14 cellular contexts compared by ENCODE assay signal in the genomic region with DNA sequence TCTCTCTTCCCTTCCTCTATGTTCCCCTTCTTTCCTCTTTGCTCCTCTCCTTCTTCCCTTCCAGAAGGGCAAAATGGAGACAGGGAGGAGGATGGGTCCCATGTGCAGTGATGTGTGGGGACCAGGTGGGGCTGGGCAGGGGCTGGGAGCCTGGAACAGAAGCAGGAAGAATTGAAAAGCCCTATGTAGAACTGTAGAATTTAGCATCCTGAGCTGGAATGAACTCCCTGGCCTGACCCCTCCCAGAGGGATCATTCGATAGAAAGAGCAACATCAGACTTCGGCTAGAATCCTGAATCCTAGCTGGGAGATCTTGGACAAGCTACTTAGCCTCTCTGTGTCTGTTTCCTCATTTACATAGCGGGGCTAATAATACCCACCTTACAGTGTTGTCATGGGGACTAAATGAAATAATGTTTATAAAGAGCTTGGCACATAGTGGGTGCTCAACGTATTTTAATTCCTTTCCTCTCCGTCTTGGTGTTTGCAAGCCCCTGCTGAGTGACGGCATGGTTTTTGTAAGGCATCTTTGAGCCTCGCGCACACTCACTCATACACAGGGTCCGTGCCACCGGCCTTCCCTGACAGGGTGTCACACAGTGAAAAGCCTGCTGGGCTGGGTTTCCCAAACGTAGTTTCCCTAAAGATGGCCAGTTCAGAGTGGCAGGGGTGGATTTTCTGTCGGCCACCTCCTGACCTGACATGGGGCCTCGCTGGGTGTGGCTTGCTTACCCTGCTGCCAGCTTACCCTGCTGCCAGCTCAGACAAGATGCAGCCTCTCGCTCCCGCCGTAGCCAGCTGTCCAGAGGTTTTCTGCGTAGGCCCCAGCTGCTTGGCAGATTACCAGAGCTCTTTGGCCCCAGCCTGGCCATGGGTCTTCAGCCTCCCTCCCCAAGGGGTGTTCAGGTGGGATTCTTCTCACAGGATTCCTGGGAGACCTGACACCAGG. TPM values are rescaled to one million over a fixed set of nuclear protein-coding genes. Genes with fewer than 3 reads are reported as not detected.
DNase-seq lines count a peak whose midpoint lies in the region; ATAC-seq and TF ChIP-seq lines count a peak whose summit lies in the region.
"Had no signal": no experiment of that assay in that cellular context is flagged by ENCODE, and none has a peak within 500 bp of the region (broad histone marks: within the 10 kb centered on the region; RNA-seq: fewer than 3 reads in every experiment).

No MANE protein-coding gene starts in this region.

- no peaks in the 10 kb centered on the region for H3K36me3 Mint-ChIP-seq in chondrocyte (ENCODE audit: low read depth)
- H3K36me3 Mint-ChIP-seq in stimulated activated naive B cell treated with anti-CD40 and anti-IgM and Interleukin-4, amounts not matched to agents 10 μg/mL and 1 μg/mL and 100 μg/mL, for 72 hours: no peaks in the 10 kb centered on the region

- H3K4me1 ChIP-seq in heart right ventricle (peaks cover 11 to 71% (median 57%) of the 10 kb centered on the region in 9 donors), muscle layer of duodenum (ENCODE audit: control insufficient read depth in 1 of 2, insufficient read depth in 2 of 2, low read length in 2 of 2) (peaks cover 5 to 35% of the 10 kb centered on the region in 2 donors), aorta (ENCODE audit: control insufficient read depth in 1 of 2, insufficient read depth in 2 of 2, low read length in 2 of 2) (no peaks in the 10 kb centered on the region)

- TF ChIP-seq CTCF in heart right ventricle (IDR thresholded peaks at IDR 0.05) (no peak), chondrocyte (IDR thresholded peaks at IDR 0.05) (no peak)

- 48 to 57% methylated on average over 17 of the region's 17 CpGs for WGBS in heart right ventricle, 2 donors
- WGBS in aorta, 2 donors: 65 to 74% methylated on average over 17 of the region's 17 CpGs

- H3K27me3 ChIP-seq in heart right ventricle: peaks cover 0 to 51% (median 18%) of the 10 kb centered on the region in 7 donors
- peaks cover 13% of the 10 kb centered on the region for H3K27me3 ChIP-seq in muscle layer of duodenum (ENCODE audit: low read depth, low read length)
- no peaks in the 10 kb centered on the region for H3K27me3 ChIP-seq in aorta (ENCODE audit: control insufficient read depth in 1 of 2, insufficient read depth in 2 of 2, low read length in 1 of 2)

- ATAC-seq in heart right ventricle (peak in 3 of 8 donors; percentile 12 to 25 (median 21)), Right ventricle myocardium superior (ENCODE audit: poor library complexity) (no peak), aorta (ENCODE audit: low FRiP score) (no peak), HG03521 (IDR thresholded peaks at IDR 0.05; ENCODE audit: unreplicated experiment) (no peak)
- no peak for ATAC-seq in stimulated activated naive B cell treated with anti-CD40 and anti-IgM and Interleukin-4, amounts not matched to agents 10 μg/mL and 1 μg/mL and 100 μg/mL, for 72 hours (replicated peaks)

- peak overlapping the region; percentile 92 for H3K27ac Mint-ChIP-seq in chondrocyte (ENCODE audit: unreplicated experiment)
- H3K27ac Mint-ChIP-seq in stimulated activated naive B cell treated with anti-CD40 and anti-IgM and Interleukin-4, amounts not matched to agents 10 μg/mL and 1 μg/mL and 100 μg/mL, for 72 hours: no peak overlapping the region

- H3K9me3 ChIP-seq in heart right ventricle: no peaks in the 10 kb centered on the region
- H3K9me3 ChIP-seq in muscle layer of duodenum (ENCODE audit: control insufficient read depth in 1 of 2, low read length in 2 of 2): no peaks in the 10 kb centered on the region
- H3K9me3 ChIP-seq in aorta (ENCODE audit: control insufficient read depth, low read length): no peaks in the 10 kb centered on the region
- H3K9me3 ChIP-seq: SJSA1 had no signal

- H3K36me3 ChIP-seq in heart right ventricle (no peaks in the 10 kb centered on the region), muscle layer of duodenum (ENCODE audit: control insufficient read depth in 1 of 2, insufficient read depth in 2 of 2, low read length in 2 of 2) (no peaks in the 10 kb centered on the region), aorta (ENCODE audit: control insufficient read depth in 1 of 2, insufficient read depth in 2 of 2, low read length in 1 of 2) (no peaks in the 10 kb centered on the region)
- H3K36me3 ChIP-seq: SJSA1 had no signal

- peak overlapping the region; percentile 46 for H3K4me3 Mint-ChIP-seq in chondrocyte (ENCODE audit: unreplicated experiment)
- H3K4me3 Mint-ChIP-seq in stimulated activated naive B cell treated with anti-CD40 and anti-IgM and Interleukin-4, amounts not matched to agents 10 μg/mL and 1 μg/mL and 100 μg/mL, for 72 hours: peak overlapping the region in 1 of 2 donors; percentile 8

- intact Hi-C loops in heart right ventricle (cut with DNase I) (loop anchor here in 8 of 10 donors (2.0 to 10.0 kb wide), 7 partner anchors 60 to 245 kb away; no protein-coding TSS in a partner anchor), Right ventricle myocardium superior (cut with DNase I) (loop anchor here (2.0 kb wide), 1 partner anchor 65 kb away; no protein-coding TSS in a partner anchor), aorta (cut with DNase I) (loop anchor here (5.0 kb wide), 2 partner anchors 60 to 65 kb away; no protein-coding TSS in a partner anchor)

- DNase-seq in heart right ventricle (no peak), Right ventricle myocardium superior (no peak), chondrocyte (ENCODE audit: low spot score) (no peak), aorta (no peak), HuH-7.5 (ENCODE audit: low spot score) (no peak)
- DNase-seq in stimulated activated naive B cell treated with anti-CD40 and anti-IgM and Interleukin-4, amounts not matched to agents 10 μg/mL and 1 μg/mL and 100 μg/mL, for 72 hours: no peak
- DNase-seq: activated naive CD4-positive, alpha-beta T cell treated with Interleukin-2 at 50 U/mL for 16 hours; NCI-H510A; stimulated activated CD8-positive, alpha-beta memory T cell treated with anti-CD3 and anti-CD28 coated beads, Interleukin-4, amount 100 ng/mL, for 48 hours had no signal

- H3K27ac ChIP-seq in heart right ventricle (peak overlapping the region in 6 of 10 donors; percentile 15 to 90 (median 72)), muscle layer of duodenum (ENCODE audit: low read length) (peak overlapping the region; percentile 32), aorta (ENCODE audit: low read depth in 1 of 2, low read length in 2 of 2) (peak overlapping the region; percentile 10 to 72)
- H3K27ac ChIP-seq: epithelial cell of prostate, SJSA1, VCaP had no signal

- peaks cover 76% of the 10 kb centered on the region for H3K4me1 Mint-ChIP-seq in chondrocyte (ENCODE audit: low read depth)
- H3K4me1 Mint-ChIP-seq in stimulated activated naive B cell treated with anti-CD40 and anti-IgM and Interleukin-4, amounts not matched to agents 10 μg/mL and 1 μg/mL and 100 μg/mL, for 72 hours: peaks cover 18 to 34% of the 10 kb centered on the region in 2 donors

- no peaks in the 10 kb centered on the region for H3K9me3 Mint-ChIP-seq in chondrocyte (ENCODE audit: low read depth)
- H3K9me3 Mint-ChIP-seq in stimulated activated naive B cell treated with anti-CD40 and anti-IgM and Interleukin-4, amounts not matched to agents 10 μg/mL and 1 μg/mL and 100 μg/mL, for 72 hours: no peaks in the 10 kb centered on the region

- no peaks in the 10 kb centered on the region for H3K27me3 Mint-ChIP-seq in chondrocyte (ENCODE audit: low read depth)
- H3K27me3 Mint-ChIP-seq in stimulated activated naive B cell treated with anti-CD40 and anti-IgM and Interleukin-4, amounts not matched to agents 10 μg/mL and 1 μg/mL and 100 μg/mL, for 72 hours: peaks cover 73 to 84% of the 10 kb centered on the region in 2 donors

- no peak overlapping the region for H3K4me3 ChIP-seq in heart right ventricle
- no peak overlapping the region for H3K4me3 ChIP-seq in muscle layer of duodenum (ENCODE audit: low read depth in 1 of 2, low read length in 2 of 2)
- H3K4me3 ChIP-seq in aorta (ENCODE audit: low read length in 2 of 2): no peak overlapping the region
- H3K4me3 ChIP-seq: SJSA1 had no signal

RNA-seq across cellular contexts. Expression of a gene that starts 6.1 kb away (rescaled TPM):
- total RNA-seq in heart right ventricle (10 to 100 TPM; 48.3 to 78.4 (median 68.0) TPM), Right ventricle myocardium superior (58.3 TPM), chondrocyte (109 to 165 TPM (median 157 TPM) in 3 replicates), aorta (100 to 1,000 TPM; 110 to 126 TPM)
- polyA plus RNA-seq in heart right ventricle (10 to 100 TPM; 31.5 to 33.2 TPM), aorta (10 to 100 TPM in 1 of 2 donors, 1 to 10 TPM in 1; 6.9 to 31.6 TPM)
